ENCODE assay signal across 21 cellular contexts in genomic region chr1:89826594-89826993, GRCh38. TPM values are rescaled to one million over a fixed set of nuclear protein-coding genes. Genes with fewer than 3 reads are reported as not detected.
A peak's percentile ranks its signal among the peaks of the same experiment; 100 is the strongest.
DNase-seq lines count a peak whose midpoint lies in the region; ATAC-seq, FAIRE-seq and TF ChIP-seq lines count a peak whose summit lies in the region.
"Had no signal": no experiment of that assay in that cellular context is flagged by ENCODE, and none has a peak within 500 bp of the region (broad histone marks: within the 10 kb centered on the region; RNA-seq: fewer than 3 reads in every experiment).

No MANE protein-coding gene starts in this region.

- no peaks in the 10 kb centered on the region for H3K9me3 ChIP-seq in Loucy (ENCODE audit: insufficient read depth, low read depth, low read length)
- H3K9me3 ChIP-seq in gastrocnemius medialis = no peaks in the 10 kb centered on the region
- H3K9me3 ChIP-seq: MG63 had no signal

- H3K9me3 Mint-ChIP-seq in Calu3 (ENCODE audit: low read depth, unreplicated experiment) = no peaks in the 10 kb centered on the region
- H3K9me3 Mint-ChIP-seq in chondrocyte (ENCODE audit: low read depth) = no peaks in the 10 kb centered on the region
- H3K9me3 Mint-ChIP-seq in activated naive CD8-positive, alpha-beta T cell treated with anti-CD3 and anti-CD28 coated beads for 36 hours = no peaks in the 10 kb centered on the region

- peaks cover 93% of the 10 kb centered on the region for H3K79me2 ChIP-seq in Loucy (ENCODE audit: insufficient read depth, low read length)

- BruUV-seq in Calu3 (replicated peaks; lab: Mats Ljungman, UMichigan) = no TSS peak

- peaks cover 7% of the 10 kb centered on the region for H3K36me3 Mint-ChIP-seq in Calu3 (ENCODE audit: insufficient read depth, unreplicated experiment)
- no peaks in the 10 kb centered on the region for H3K36me3 Mint-ChIP-seq in chondrocyte (ENCODE audit: low read depth)
- peaks cover 29% of the 10 kb centered on the region for H3K36me3 Mint-ChIP-seq in activated naive CD8-positive, alpha-beta T cell treated with anti-CD3 and anti-CD28 coated beads for 36 hours

- FAIRE-seq in RCC 7860 (lab: Jason Lieb, UNC) = peak; percentile 74
- FAIRE-seq: A204.1, GM18507, HTR-8/SVneo had no signal

- H2AFZ ChIP-seq in Loucy (ENCODE audit: low read length) = no peak overlapping the region
- H2AFZ ChIP-seq: GM23248 had no signal

- H3K9ac ChIP-seq in Loucy (ENCODE audit: low read depth, low read length, poor library complexity, severe bottlenecking) = no peak overlapping the region
- H3K9ac ChIP-seq: GM23248 had no signal

- H3K36me3 ChIP-seq in Loucy (ENCODE audit: insufficient read depth, low read length) (no peaks in the 10 kb centered on the region), gastrocnemius medialis (no peaks in the 10 kb centered on the region)
- H3K36me3 ChIP-seq: MG63 had no signal

- no peak overlapping the region for H3K27ac ChIP-seq in epithelial cell of prostate
- H3K27ac ChIP-seq in gastrocnemius medialis = no peak overlapping the region
- H3K27ac ChIP-seq: GM23248, SK-N-MC had no signal

- no peak for TF ChIP-seq POLR2A in gastrocnemius medialis (IDR thresholded peaks at IDR 0.05)

- H3F3A ChIP-seq in Loucy (ENCODE audit: low read depth) = no peaks in the 10 kb centered on the region

- H3K4me3 ChIP-seq in Loucy (ENCODE audit: low read length, poor library complexity, severe bottlenecking) = no peak overlapping the region
- H3K4me3 ChIP-seq in gastrocnemius medialis = no peak overlapping the region
- H3K4me3 ChIP-seq: GM23248, MG63, SK-N-MC had no signal

- in situ Hi-C loops in gastrocnemius medialis (cut with MboI; ENCODE audit: low sequenced_read_pairs in 4 of 4) = no loop called here

- TF ChIP-seq CTCF in Calu3 (IDR thresholded peaks at IDR 0.05; ENCODE audit: unreplicated experiment) (no peak), Loucy (conservative IDR thresholded peaks at IDR 0.05; ENCODE audit: low read length) (no peak), chondrocyte (IDR thresholded peaks at IDR 0.05) (no peak), gastrocnemius medialis (IDR thresholded peaks at IDR 0.05 in 4 of 5, conservative IDR thresholded peaks at IDR 0.05 in 1 of 5) (no peak)

- H3K27me3 Mint-ChIP-seq in Calu3 (ENCODE audit: unreplicated experiment) (no peaks in the 10 kb centered on the region), chondrocyte (ENCODE audit: low read depth) (no peaks in the 10 kb centered on the region)
- no peaks in the 10 kb centered on the region for H3K27me3 Mint-ChIP-seq in activated naive CD8-positive, alpha-beta T cell treated with anti-CD3 and anti-CD28 coated beads for 36 hours

- no peaks in the 10 kb centered on the region for H3K9me2 ChIP-seq in Loucy (replicated peaks; ENCODE audit: low read depth, low read length)

- no peak overlapping the region for H3K4me3 Mint-ChIP-seq in Calu3 (ENCODE audit: low read depth, unreplicated experiment)
- H3K4me3 Mint-ChIP-seq in chondrocyte (ENCODE audit: unreplicated experiment) = no peak overlapping the region
- H3K4me3 Mint-ChIP-seq in activated naive CD8-positive, alpha-beta T cell treated with anti-CD3 and anti-CD28 coated beads for 36 hours = no peak overlapping the region

- no peak for ATAC-seq in gastrocnemius medialis

- no peaks in the 10 kb centered on the region for H3K27me3 ChIP-seq in Loucy (ENCODE audit: insufficient read depth, low read length, poor library complexity, severe bottlenecking)
- H3K27me3 ChIP-seq in gastrocnemius medialis = no peaks in the 10 kb centered on the region
- H3K27me3 ChIP-seq: MG63 had no signal

- H3K27ac Mint-ChIP-seq in Calu3 (ENCODE audit: unreplicated experiment) = no peak overlapping the region
- H3K27ac Mint-ChIP-seq in chondrocyte (ENCODE audit: unreplicated experiment) = no peak overlapping the region
- H3K27ac Mint-ChIP-seq in activated naive CD8-positive, alpha-beta T cell treated with anti-CD3 and anti-CD28 coated beads for 36 hours = no peak overlapping the region

- CTCF ChIA-PET in Calu3 (lab: Charles Lee) = no interaction called here

- DNase-seq in Calu3 (peak; percentile 23), RCC 7860 (ENCODE audit: low spot score) (peak; percentile 24), epithelial cell of prostate (ENCODE audit: low read depth, low spot score) (peak; percentile 36), chondrocyte (ENCODE audit: low spot score) (no peak), RPMI8226 (no peak), gastrocnemius medialis (no peak)
- no peak for DNase-seq in activated naive CD8-positive, alpha-beta T cell treated with anti-CD3 and anti-CD28 coated beads for 36 hours
- DNase-seq: C1 segment of cervical spinal cord, DMS153, EL, GM23248, KBM-7, MG63, NCI-H1436, NCI-H2029 treated with DMSO at 0.1 percent for 48 hours, NCI-H510A treated with DMSO at 0.1 percent for 48 hours had no signal

- H3K4me2 ChIP-seq in Loucy (ENCODE audit: low read depth, low read length, poor library complexity, severe bottlenecking) = peak overlapping the region; percentile 34

- H3K4me1 Mint-ChIP-seq in Calu3 (ENCODE audit: low read depth, unreplicated experiment) = peaks cover 29% of the 10 kb centered on the region
- peaks cover 14% of the 10 kb centered on the region for H3K4me1 Mint-ChIP-seq in chondrocyte (ENCODE audit: low read depth)
- H3K4me1 Mint-ChIP-seq in activated naive CD8-positive, alpha-beta T cell treated with anti-CD3 and anti-CD28 coated beads for 36 hours = peaks cover 25% of the 10 kb centered on the region

- intact Hi-C loops in Calu3 (cut with micrococcal nuclease; ENCODE audit: unreplicated experiment) (no loop called here), gastrocnemius medialis (cut with DNase I; ENCODE audit: low total_unique reads) (no loop called here)

- H3K4me1 ChIP-seq in Loucy (ENCODE audit: insufficient read depth, low read length, poor library complexity, severe bottlenecking) (peaks cover 67% of the 10 kb centered on the region), gastrocnemius medialis (peaks cover 20 to 34% of the 10 kb centered on the region in 2 donors)

- H4K20me1 ChIP-seq in Loucy (ENCODE audit: insufficient read depth, low read length, poor library complexity, severe bottlenecking) = peaks cover 87% of the 10 kb centered on the region

RNA-seq across cellular contexts. Expression of gene LRRC8D, which starts 5.8 kb away (rescaled TPM):
- 22.3 and 27.8 TPM in 2 replicates for total RNA-seq in Calu3 (2022)
- 11.3 to 14.9 TPM (median 13.4 TPM) in 3 replicates for total RNA-seq in chondrocyte
- total RNA-seq in gastrocnemius medialis = 10 to 100 TPM in 2 of 4 donors, 1 to 10 TPM in 2; 3.0 to 15.0 (median 9.2) TPM
- 10 to 100 TPM; 37.7 to 41.2 TPM for total RNA-seq in activated naive CD8-positive, alpha-beta T cell treated with anti-CD3 and anti-CD28 coated beads for 36 hours

Comparison
In these comparisons a context has a peak if more than half of its experiments do, and no peak if none do; other contexts are left out.
1. DNase-seq: peak in Calu3 (single experiment), RCC 7860 (single experiment) and epithelial cell of prostate (single experiment); none in chondrocyte (single experiment), RPMI8226 (single experiment), gastrocnemius medialis (0 of 2) and activated naive CD8-positive, alpha-beta T cell treated with anti-CD3 and anti-CD28 coated beads for 36 hours (single experiment).